ENCODE assay signal across 11 cellular contexts in genomic region chr1:51488372-51489050, GRCh38. TPM values are rescaled to one million over a fixed set of nuclear protein-coding genes. Genes with fewer than 3 reads are reported as not detected.
DNase-seq lines count a peak whose midpoint lies in the region; ATAC-seq and TF ChIP-seq lines count a peak whose summit lies in the region.
"Had no signal": no experiment of that assay in that cellular context is flagged by ENCODE, and none has a peak within 500 bp of the region (broad histone marks: within the 10 kb centered on the region; RNA-seq: fewer than 3 reads in every experiment).

No MANE protein-coding gene starts in this region.

- POLR2A ChIA-PET in T-cell (lab: Charles Lee): interaction anchor here (0.6 to 0.8 kb wide), 4 partner anchors 28 to 112 kb away, joined by 3 to 9 read pairs (median 3); no protein-coding TSS in a partner anchor

- in situ Hi-C loops in astrocyte of the spinal cord (cut with HindIII; ENCODE audit: low sequenced_read_pairs): no loop called here

- H3K36me3 ChIP-seq in spleen (peaks cover 0 to 5% (median 0%) of the 10 kb centered on the region in 6 donors), ovary (no peaks in the 10 kb centered on the region)
- H3K36me3 ChIP-seq: stomach had no signal

- peak; percentile 47 to 48 for ATAC-seq in right cardiac atrium
- ATAC-seq in T-cell (replicated peaks in 1 of 4): no peak
- ATAC-seq: activated CD4-positive, CD25-positive, alpha-beta regulatory T cell treated with anti-CD3 and anti-CD28 coated beads, Interleukin-2, amount 50 U/mL, for 24 hours had no signal

- 29% methylated on average over 4 of the region's 4 CpGs for WGBS in right cardiac atrium
- WGBS in spleen, 5 donors: 50 to 78% (median 62%) methylated on average over 4 of the region's 4 CpGs
- WGBS in ovary, 3 donors: 54 to 64% (median 63%) methylated on average over 4 of the region's 4 CpGs

- H3K4me3 ChIP-seq in astrocyte of the spinal cord (ENCODE audit: low read depth, low read length): no peak overlapping the region
- no peak overlapping the region for H3K4me3 ChIP-seq in right cardiac atrium (ENCODE audit: low read length)
- H3K4me3 ChIP-seq in spleen: no peak overlapping the region
- no peak overlapping the region for H3K4me3 ChIP-seq in ovary
- H3K4me3 ChIP-seq: SJCRH30, stomach had no signal

- intact Hi-C loops in right cardiac atrium (cut with DNase I) (no loop called here), spleen (cut with DNase I; ENCODE audit: low total_unique reads) (no loop called here), ovary (cut with DNase I) (no loop called here)

- no peaks in the 10 kb centered on the region for H3K27me3 ChIP-seq in right cardiac atrium (ENCODE audit: control insufficient read depth, insufficient read depth)
- no peaks in the 10 kb centered on the region for H3K27me3 ChIP-seq in spleen (replicated peaks in 1 of 7)
- no peaks in the 10 kb centered on the region for H3K27me3 ChIP-seq in ovary
- H3K27me3 ChIP-seq: SJCRH30, stomach had no signal

- no peak for TF ChIP-seq POLR2A in spleen (IDR thresholded peaks at IDR 0.05)
- no peak for TF ChIP-seq POLR2A in ovary (IDR thresholded peaks at IDR 0.05)

- no peak for TF ChIP-seq CTCF in astrocyte of the spinal cord (IDR thresholded peaks at IDR 0.05; ENCODE audit: low read depth, low read length)
- no peak for TF ChIP-seq CTCF in spleen (IDR thresholded peaks at IDR 0.05 in 8 of 11, conservative IDR thresholded peaks at IDR 0.05 in 3 of 11)
- TF ChIP-seq CTCF in ovary (IDR thresholded peaks at IDR 0.05): no peak

- no peak overlapping the region for H3K4me3 Mint-ChIP-seq in T-cell

- H3K36me3 Mint-ChIP-seq in T-cell: peaks cover 18% of the 10 kb centered on the region

- DNase-seq in HS-5 (ENCODE audit: low read depth) (peak; percentile 14), astrocyte of the spinal cord (ENCODE audit: low read depth, low spot score) (peak; percentile 14), right cardiac atrium (no peak), spleen (no peak), T-cell (no peak), foreskin melanocyte (no peak), ovary (no peak)
- DNase-seq: NCI-H1417 treated with DMSO at 0.1 percent for 48 hours, stomach had no signal

- H3K9me3 ChIP-seq in right cardiac atrium (ENCODE audit: control insufficient read depth, low read length): no peaks in the 10 kb centered on the region
- H3K9me3 ChIP-seq in spleen: no peaks in the 10 kb centered on the region
- H3K9me3 ChIP-seq in ovary: no peaks in the 10 kb centered on the region
- H3K9me3 ChIP-seq: SJCRH30, stomach had no signal

- CTCF ChIA-PET in T-cell (lab: Charles Lee): interaction anchor here (0.6 to 1.4 kb wide), 4 partner anchors 24 to 66 kb away, joined by 3 to 12 read pairs (median 3); no protein-coding TSS in a partner anchor

- H3K4me1 ChIP-seq in right cardiac atrium (ENCODE audit: control insufficient read depth, insufficient read depth, low read length) (peaks cover 6% of the 10 kb centered on the region), spleen (peaks cover 19 to 85% (median 55%) of the 10 kb centered on the region in 6 donors), ovary (ENCODE audit: insufficient read depth) (peaks cover 9% of the 10 kb centered on the region)
- H3K4me1 ChIP-seq: SJCRH30 had no signal

- H3K27ac ChIP-seq in right cardiac atrium (ENCODE audit: low read length) (no peak overlapping the region), spleen (peak overlapping the region in 6 of 8 donors; percentile 27 to 62 (median 47)), ovary (no peak overlapping the region)
- H3K27ac ChIP-seq: SJCRH30 had no signal

- peaks cover 36 to 52% (median 39%) of the 10 kb centered on the region in 3 donors for H3K4me1 Mint-ChIP-seq in T-cell

- TF ChIP-seq EP300 in ovary (IDR thresholded peaks at IDR 0.05): no peak

- H3K27me3 Mint-ChIP-seq in T-cell: no peaks in the 10 kb centered on the region

- H3K27ac Mint-ChIP-seq in T-cell: no peak overlapping the region

- H3K9me3 Mint-ChIP-seq in T-cell: no peaks in the 10 kb centered on the region

RNA-seq across cellular contexts. Expression of gene EPS15, which starts 30.6 kb away (rescaled TPM):
- total RNA-seq in right cardiac atrium: 10 to 100 TPM; 72.4 to 87.5 (median 74.5) TPM
- 26.0 TPM for polyA plus RNA-seq in right cardiac atrium
- 100 to 1,000 TPM in 6 of 7 donors, 10 to 100 TPM in 1; 94.4 to 142 (median 132) TPM for total RNA-seq in spleen
- 10 to 100 TPM; 24.2 to 31.3 (median 26.3) TPM for polyA plus RNA-seq in spleen
- total RNA-seq in T-cell: 10 to 100 TPM; 61.0 to 76.1 (median 75.2) TPM
- 10 to 100 TPM; 52.3 to 84.0 (median 74.3) TPM for total RNA-seq in ovary
- polyA plus RNA-seq in ovary: 10 to 100 TPM; 20.9 to 38.7 TPM

Comparison
In these comparisons a context has a peak if more than half of its experiments do, and no peak if none do; other contexts are left out.
1. DNase-seq: peak in HS-5 (single experiment) and astrocyte of the spinal cord (single experiment); none in right cardiac atrium (0 of 3), spleen (single experiment), T-cell (0 of 34), foreskin melanocyte (single experiment) and ovary (0 of 5).
2. ATAC-seq: peak in right cardiac atrium (2 of 2); none in T-cell (0 of 4).
3. H3K27ac ChIP-seq: peak in spleen (6 of 8); none in right cardiac atrium (single experiment) and ovary (0 of 2).